Comparison of ENCODE assay signal across 1 cellular context in the genomic region with DNA sequence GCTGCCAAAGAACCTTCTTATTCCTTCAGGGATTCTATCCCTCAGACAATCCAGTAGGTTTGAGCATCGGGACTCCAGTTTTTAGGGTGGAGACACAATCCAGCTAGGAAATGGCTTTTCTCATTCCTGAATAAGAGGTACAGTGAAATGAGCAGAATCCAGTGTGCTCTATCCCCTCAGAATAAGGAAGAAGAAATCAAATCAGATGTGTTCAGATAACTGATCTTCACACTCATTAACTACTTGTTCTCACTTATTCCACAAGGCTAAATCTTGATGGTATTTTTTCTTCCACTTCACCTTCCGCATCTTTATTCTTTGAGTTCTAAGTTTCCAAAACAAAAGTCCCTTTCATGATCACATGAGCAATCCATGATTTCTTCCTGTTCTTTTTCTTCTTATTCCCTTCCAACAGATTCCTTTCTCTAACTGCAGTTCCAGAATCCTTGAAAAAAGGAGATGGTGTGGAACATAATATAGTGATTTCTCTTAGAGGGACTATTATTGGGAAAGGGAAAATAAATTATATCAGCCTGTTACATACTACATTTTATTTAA.
TF ChIP-seq lines count a peak whose summit lies in the region.

No MANE protein-coding gene starts in this region.

TF ChIP-seq in K562, 482 proteins besides CTCF, POLR2A, EP300 and RAD21:
- TF ChIP-seq GABPB2 (CRISPR knock-in tag; conservative IDR thresholded peaks at IDR 0.05) (no peak), MYNN (IDR thresholded peaks at IDR 0.05) (0 out of 2 replicates have a peak, but pooled peaks have one; percentile 34), MYNN (CRISPR knock-in tag; IDR thresholded peaks at IDR 0.05) (no peak), EP400 (IDR thresholded peaks at IDR 0.05) (0 out of 2 replicates have a peak, but pooled peaks have one; percentile 1)
